In the genomic region with DNA sequence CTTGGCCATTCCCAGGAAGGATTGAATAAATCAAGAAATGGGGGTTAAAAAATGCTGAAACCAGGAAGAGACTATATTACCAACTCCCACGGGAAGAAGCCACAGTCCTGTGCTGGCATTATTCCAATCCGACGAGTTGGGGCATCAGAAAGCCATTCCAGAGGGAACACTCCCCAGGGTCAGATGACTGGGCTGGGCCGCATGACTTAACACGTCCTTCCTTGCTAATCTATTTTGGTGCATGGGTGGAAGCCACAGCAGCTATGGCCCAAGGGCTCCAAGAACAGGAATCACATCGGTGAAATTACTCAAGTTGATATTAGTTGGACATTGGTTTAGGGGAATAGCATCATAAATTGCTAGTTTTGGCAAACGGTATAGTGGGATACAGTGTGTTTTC, we compare ENCODE assay signal across 17 cellular contexts.
DNase-seq lines count a peak whose midpoint lies in the region; ATAC-seq and TF ChIP-seq lines count a peak whose summit lies in the region.
"Had no signal": no experiment of that assay in that cellular context is flagged by ENCODE, and none has a peak within 500 bp of the region (broad histone marks: within the 10 kb centered on the region; RNA-seq: fewer than 3 reads in every experiment).

No MANE protein-coding gene starts in this region.

- intact Hi-C loops in lower leg skin (cut with DNase I; ENCODE audit: low total_unique reads), result no loop called here

- 47 to 48% methylated on average over 7 of the region's 7 CpGs for WGBS in lower leg skin, 2 donors

- in situ Hi-C loops in Caki2 (cut with HindIII; ENCODE audit: low pct_unique_long_range_greater_than_20kb, low sequenced_read_pairs), result no loop called here

- no peak for TF ChIP-seq CTCF in cardiac fibroblast (IDR thresholded peaks at IDR 0.05; ENCODE audit: low read depth, low read length)
- TF ChIP-seq CTCF in lower leg skin (IDR thresholded peaks at IDR 0.05), result no peak

- no peak overlapping the region for H3K4me3 ChIP-seq in cardiac fibroblast (replicated peaks in 1 of 2; ENCODE audit: low read depth in 2 of 2, low read length in 2 of 2)
- H3K4me3 ChIP-seq in lower leg skin (ENCODE audit: low read depth, poor library complexity, severe bottlenecking), result no peak overlapping the region
- H3K4me3 ChIP-seq: lower lobe of right lung, stomach, upper lobe of right lung had no signal

- DNase-seq in Caki2 (ENCODE audit: low read depth), result peak; percentile 26
- peak; percentile 10 for DNase-seq in NCI-H226
- DNase-seq in cardiac fibroblast (ENCODE audit: low read depth in 2 of 2), result peak; percentile 38 to 55
- peak; percentile 70 to 85 for DNase-seq in lower leg skin (ENCODE audit: low spot score in 2 of 2)
- no peak for DNase-seq in stimulated activated CD4-positive, alpha-beta T cell treated with anti-CD3 and anti-CD28 coated beads, Interleukin-4, amount 100 ng/mL, for 1 hour
- no peak for DNase-seq in NCI-H1417 treated with DMSO at 0.1 percent for 48 hours (lab: John Stamatoyannopoulos, UW)
- no peak for DNase-seq in D341Med (ENCODE audit: low spot score)
- DNase-seq: activated CD4-positive, CD25-positive, alpha-beta regulatory T cell treated with anti-CD3 and anti-CD28 coated beads, Interleukin-2, amount 50 U/mL, for 72 hours; CD8-positive, alpha-beta T cell; foreskin fibroblast; GOT3; lower lobe of right lung; NCI-H2081 treated with DMSO at 0.1 percent for 48 hours; stimulated activated CD4-positive, alpha-beta T cell treated with anti-CD3 and anti-CD28 coated beads, Interleukin-2, amount 100 ng/mL, for 24 hours; stomach; upper lobe of right lung had no signal

- ATAC-seq in HG03039 (IDR thresholded peaks at IDR 0.05; ENCODE audit: unreplicated experiment), result no peak
- ATAC-seq: CD8-positive, alpha-beta T cell; lower lobe of right lung; upper lobe of right lung had no signal

- no peak for TF ChIP-seq POLR2A in lower leg skin (IDR thresholded peaks at IDR 0.05)

Comparison
In these comparisons a context has a peak if more than half of its experiments do, and no peak if none do; other contexts are left out.
1. DNase-seq: peak in Caki2 (single experiment), NCI-H226 (single experiment), cardiac fibroblast (2 of 2) and lower leg skin (2 of 2); none in stimulated activated CD4-positive, alpha-beta T cell treated with anti-CD3 and anti-CD28 coated beads, Interleukin-4, amount 100 ng/mL, for 1 hour (single experiment), NCI-H1417 treated with DMSO at 0.1 percent for 48 hours (single experiment) and D341Med (single experiment).